1 cellular context compared by ENCODE assay signal in genomic region chr10:114445332-114445731, GRCh38.
TF ChIP-seq lines count a peak whose summit lies in the region.

No MANE protein-coding gene starts in this region.

TF ChIP-seq in H1, 55 proteins besides CTCF, POLR2A, EP300 and RAD21:
- TF ChIP-seq SIN3A (conservative IDR thresholded peaks at IDR 0.05 in 1 of 2, IDR thresholded peaks at IDR 0.05 in 1 of 2; ENCODE audit: low read depth in 1 of 2, low read length in 2 of 2) (no peak), PHF8 (conservative IDR thresholded peaks at IDR 0.05; ENCODE audit: low read depth, low read length) (no peak), NANOG (IDR thresholded peaks at IDR 0.05; ENCODE audit: insufficient read depth, low read depth, low read length, poor library complexity, severe bottlenecking) (no peak), SP1 (IDR thresholded peaks at IDR 0.05; ENCODE audit: low read depth, low read length) (no peak), KDM1A (IDR thresholded peaks at IDR 0.05; ENCODE audit: borderline replicate concordance, low read length) (no peak), SUZ12 (IDR thresholded peaks at IDR 0.05; ENCODE audit: low read length) (no peak), TBP (IDR thresholded peaks at IDR 0.05; ENCODE audit: low read depth, low read length) (no peak), JUND (IDR thresholded peaks at IDR 0.05; ENCODE audit: low read length) (no peak), YY1 (IDR thresholded peaks at IDR 0.05; ENCODE audit: low read depth, low read length) (no peak), NRF1 (IDR thresholded peaks at IDR 0.05; ENCODE audit: low read depth, low read length) (no peak), SIX5 (IDR thresholded peaks at IDR 0.05; ENCODE audit: low read depth, low read length) (no peak)
